29 cellular contexts compared by ENCODE assay signal in the genomic region with DNA sequence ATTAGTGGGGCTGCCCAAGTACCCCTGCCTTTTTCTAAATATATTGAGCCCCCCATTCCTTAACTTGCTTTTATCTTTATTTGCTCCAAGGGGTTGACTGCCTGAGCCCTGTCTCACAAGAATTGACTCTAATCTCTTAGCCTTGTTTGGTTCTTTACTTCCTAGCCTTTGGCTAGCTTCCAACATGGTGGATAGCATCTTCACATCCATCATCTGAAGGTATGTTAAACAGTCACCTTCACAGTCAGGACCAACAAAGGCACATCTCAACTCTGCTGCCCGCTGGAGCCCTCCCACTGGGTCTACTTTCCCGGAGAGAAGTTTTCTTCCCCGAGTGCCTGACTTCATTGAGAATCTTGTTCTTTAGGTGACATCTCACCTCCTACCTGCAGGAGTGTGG.
"Had no signal": no experiment of that assay in that cellular context is flagged by ENCODE, and none has a peak within 500 bp of the region (broad histone marks: within the 10 kb centered on the region; RNA-seq: fewer than 3 reads in every experiment).

No MANE protein-coding gene starts in this region.

- H3K9me3 ChIP-seq: stomach, suprapubic skin, testis, thoracic aorta, thyroid gland, tibial artery, tibial nerve, transverse colon, upper lobe of left lung, upper lobe of right lung, uterus, vagina had no signal

- FAIRE-seq: urothelium cell line had no signal

- H3K27me3 Mint-ChIP-seq: stimulated activated memory B cell treated with anti-CD40 and anti-IgM and Interleukin-4, amounts not matched to agents 10 μg/mL and 1 μg/mL and 100 μg/mL, for 72 hours; stimulated activated naive B cell treated with anti-CD40 and anti-IgM and Interleukin-4, amounts not matched to agents 10 μg/mL and 1 μg/mL and 100 μg/mL, for 72 hours; stimulated activated naive CD8-positive, alpha-beta T cell treated with anti-CD3 and anti-CD28 coated beads, Interleukin-15, amount 100 ng/mL, for 72 hours; stimulated activated naive CD8-positive, alpha-beta T cell treated with anti-CD3 and anti-CD28 coated beads, Interleukin-15, Interleukin-2, amounts not matched to agents 100 ng/mL and 50 ng/mL, for 24 hours had no signal

- H3K9me3 Mint-ChIP-seq: type B pancreatic cell had no signal

- ATAC-seq: stimulated activated effector memory CD8-positive, alpha-beta T cell treated with anti-CD3 and anti-CD28 coated beads, Interleukin-12 subunit alpha, Interleukin-12 subunit beta, amount 100 ng/mL, for 72 hours; stimulated activated memory B cell treated with anti-CD40 and anti-IgM and Interleukin-4, amounts not matched to agents 10 μg/mL and 1 μg/mL and 100 μg/mL, for 72 hours; stimulated activated naive B cell treated with anti-CD40 and anti-IgM and Interleukin-4, amounts not matched to agents 10 μg/mL and 1 μg/mL and 100 μg/mL, for 72 hours; stimulated activated naive CD8-positive, alpha-beta T cell treated with anti-CD3 and anti-CD28 coated beads, Interleukin-15, amount 100 ng/mL, for 72 hours; stimulated activated naive CD8-positive, alpha-beta T cell treated with anti-CD3 and anti-CD28 coated beads, Interleukin-15, Interleukin-2, amounts not matched to agents 100 U/mL and 50 U/mL, for 24 hours; upper lobe of right lung had no signal

- H3K4me3 Mint-ChIP-seq: stimulated activated effector memory CD8-positive, alpha-beta T cell treated with anti-CD3 and anti-CD28 coated beads, Interleukin-12 subunit alpha, Interleukin-12 subunit beta, amount 100 ng/mL, for 72 hours; stimulated activated memory B cell treated with anti-CD40 and anti-IgM and Interleukin-4, amounts not matched to agents 10 μg/mL and 1 μg/mL and 100 μg/mL, for 72 hours; stimulated activated naive B cell treated with anti-CD40 and anti-IgM and Interleukin-4, amounts not matched to agents 10 μg/mL and 1 μg/mL and 100 μg/mL, for 72 hours; stimulated activated naive CD8-positive, alpha-beta T cell treated with anti-CD3 and anti-CD28 coated beads, Interleukin-15, amount 100 ng/mL, for 72 hours; stimulated activated naive CD8-positive, alpha-beta T cell treated with anti-CD3 and anti-CD28 coated beads, Interleukin-15, Interleukin-2, amounts not matched to agents 100 ng/mL and 50 ng/mL, for 24 hours; type B pancreatic cell had no signal

- H3K36me3 ChIP-seq: stomach, suprapubic skin, thoracic aorta, thyroid gland, tibial artery, tibial nerve, transverse colon, upper lobe of left lung, upper lobe of right lung, uterus, vagina had no signal

- H3K4me3 ChIP-seq: stomach, suprapubic skin, testis, thoracic aorta, thyroid gland, tibial artery, tibial nerve, transverse colon, upper lobe of left lung, upper lobe of right lung, uterus, vagina had no signal

- DNase-seq: stimulated activated CD4-positive, alpha-beta T cell treated with anti-CD3 and anti-CD28 coated beads, Interleukin-2, amount 100 ng/mL, for 48 hours; stimulated activated CD4-positive, alpha-beta T cell treated with anti-CD3 and anti-CD28 coated beads, Interleukin-4, amount 100 ng/mL, for 1 hour; stimulated activated CD4-positive, alpha-beta T cell treated with anti-CD3 and anti-CD28 coated beads, Interleukin-4, amount 100 ng/mL, for 24 hours; stimulated activated CD4-positive, alpha-beta T cell treated with anti-CD3 and anti-CD28 coated beads, Interleukin-4, amount 100 ng/mL, for 4 hours; stimulated activated CD8-positive, alpha-beta memory T cell treated with anti-CD3 and anti-CD28 coated beads, Interleukin-4, amount 100 ng/mL, for 48 hours; stimulated activated naive B cell treated with anti-CD40 and anti-IgM and Interleukin-4, amounts not matched to agents 10 μg/mL and 1 μg/mL and 100 μg/mL, for 72 hours; stimulated activated naive CD4-positive, alpha-beta T cell; stimulated activated naive CD4-positive, alpha-beta T cell treated with Interleukin-2 at 50 U/mL for 16 hours; stimulated activated naive CD8-positive, alpha-beta T cell treated with anti-CD3 and anti-CD28 coated beads, Interleukin-15, amount 100 ng/mL, for 72 hours; stimulated activated naive CD8-positive, alpha-beta T cell treated with anti-CD3 and anti-CD28 coated beads, Interleukin-15, Interleukin-2, amounts not matched to agents 100 U/mL and 50 U/mL, for 24 hours; stomach; substantia nigra; testis; thyroid gland; tibial artery; transverse colon; trophoblast cell; upper lobe of left lung; upper lobe of right lung; uterus had no signal

- H3K4me1 Mint-ChIP-seq: stimulated activated effector memory CD8-positive, alpha-beta T cell treated with anti-CD3 and anti-CD28 coated beads, Interleukin-12 subunit alpha, Interleukin-12 subunit beta, amount 100 ng/mL, for 72 hours; stimulated activated memory B cell treated with anti-CD40 and anti-IgM and Interleukin-4, amounts not matched to agents 10 μg/mL and 1 μg/mL and 100 μg/mL, for 72 hours; stimulated activated naive B cell treated with anti-CD40 and anti-IgM and Interleukin-4, amounts not matched to agents 10 μg/mL and 1 μg/mL and 100 μg/mL, for 72 hours; stimulated activated naive CD8-positive, alpha-beta T cell treated with anti-CD3 and anti-CD28 coated beads, Interleukin-15, amount 100 ng/mL, for 72 hours had no signal

- H3K36me3 Mint-ChIP-seq: stimulated activated effector memory CD8-positive, alpha-beta T cell treated with anti-CD3 and anti-CD28 coated beads, Interleukin-12 subunit alpha, Interleukin-12 subunit beta, amount 100 ng/mL, for 72 hours; stimulated activated memory B cell treated with anti-CD40 and anti-IgM and Interleukin-4, amounts not matched to agents 10 μg/mL and 1 μg/mL and 100 μg/mL, for 72 hours; stimulated activated naive B cell treated with anti-CD40 and anti-IgM and Interleukin-4, amounts not matched to agents 10 μg/mL and 1 μg/mL and 100 μg/mL, for 72 hours; type B pancreatic cell had no signal

- H3K27ac ChIP-seq: stomach, suprapubic skin, testis, thoracic aorta, thyroid gland, tibial artery, tibial nerve, transverse colon, upper lobe of left lung, upper lobe of right lung, uterus, vagina had no signal

- H3K4me1 ChIP-seq: stomach, suprapubic skin, testis, thyroid gland, tibial artery, tibial nerve, transverse colon, upper lobe of left lung, upper lobe of right lung, uterus, vagina had no signal

- H3K27ac Mint-ChIP-seq: stimulated activated effector memory CD8-positive, alpha-beta T cell treated with anti-CD3 and anti-CD28 coated beads, Interleukin-12 subunit alpha, Interleukin-12 subunit beta, amount 100 ng/mL, for 72 hours; stimulated activated memory B cell treated with anti-CD40 and anti-IgM and Interleukin-4, amounts not matched to agents 10 μg/mL and 1 μg/mL and 100 μg/mL, for 72 hours; stimulated activated naive B cell treated with anti-CD40 and anti-IgM and Interleukin-4, amounts not matched to agents 10 μg/mL and 1 μg/mL and 100 μg/mL, for 72 hours; stimulated activated naive CD8-positive, alpha-beta T cell treated with anti-CD3 and anti-CD28 coated beads, Interleukin-15, amount 100 ng/mL, for 72 hours; stimulated activated naive CD8-positive, alpha-beta T cell treated with anti-CD3 and anti-CD28 coated beads, Interleukin-15, Interleukin-2, amounts not matched to agents 100 ng/mL and 50 ng/mL, for 24 hours; type B pancreatic cell had no signal

- H3K27me3 ChIP-seq: stomach, suprapubic skin, testis, thyroid gland, tibial artery, tibial nerve, transverse colon, upper lobe of left lung, upper lobe of right lung, uterus, vagina had no signal
